8 cellular contexts compared by ENCODE assay signal in genomic region chr10:68331455-68332258, GRCh38. TPM values are rescaled to one million over a fixed set of nuclear protein-coding genes. Genes with fewer than 3 reads are reported as not detected.
DNase-seq lines count a peak whose midpoint lies in the region; ATAC-seq, FAIRE-seq and TF ChIP-seq lines count a peak whose summit lies in the region.

HNRNPH3 (plus strand) TSS chr10:68332064; CDS start chr10:68337222, 5,158 bp downstream.

- H2AFZ ChIP-seq in mammary epithelial cell (ENCODE audit: low read depth, low read length), result peak within 1 kb of the TSS; percentile 88

- H3K9me3 ChIP-seq in mammary epithelial cell (replicated peaks; ENCODE audit: insufficient read depth, low read length) (no peaks in the 10 kb centered on the region), small intestine (ENCODE audit: control insufficient read depth, low read depth) (no peaks in the 10 kb centered on the region)

- H3K4me1 ChIP-seq in mammary epithelial cell (ENCODE audit: insufficient read depth, low read length), result peaks cover 23% of the 10 kb centered on the region
- H3K4me1 ChIP-seq in small intestine (ENCODE audit: control insufficient read depth in 2 of 2, insufficient read depth in 1 of 2, low read depth in 1 of 2, low read length in 1 of 2), result peaks cover 2 to 11% of the 10 kb centered on the region in 2 donors

- dilution Hi-C loops in mammary epithelial cell (cut with HindIII; ENCODE audit: low sequenced_read_pairs), result loop anchor here (25.0 kb wide), 1 partner anchor 269 kb away; no protein-coding TSS in a partner anchor

- no peak for FAIRE-seq in small intestine (lab: Jason Lieb, UNC)

- peak within 1 kb of the TSS; percentile 98 for H3K9ac ChIP-seq in mammary epithelial cell (ENCODE audit: insufficient read depth, low read length)

- CTCF ChIA-PET in mammary epithelial cell (lab: Charles Lee; ENCODE audit: low non-redundant PET), result interaction anchor here (0.6 kb wide), 1 partner anchor 107 kb away, joined by 11 read pairs; no protein-coding TSS in a partner anchor

- TF ChIP-seq CTCF in WI38 (IDR thresholded peaks at IDR 0.05; ENCODE audit: low read depth, low read length) (no peak), mammary epithelial cell (conservative IDR thresholded peaks at IDR 0.05 in 1 of 2, IDR thresholded peaks at IDR 0.05 in 1 of 2; ENCODE audit: extremely low read depth in 1 of 2, insufficient read depth in 1 of 2, low read depth in 1 of 2, low read length in 2 of 2) (no peak)

- intact Hi-C loops in mammary epithelial cell (cut with micrococcal nuclease), result loop anchor here (2.0 kb wide), 1 partner anchor 249 kb away; no protein-coding TSS in a partner anchor

- DNase-seq in AG08396 (ENCODE audit: low spot score), result peak; percentile 97
- DNase-seq in NCI-H2227 treated with DMSO at 0.1 percent for 48 hours (lab: John Stamatoyannopoulos, UW), result peak; percentile 94
- DNase-seq in mammary epithelial cell, result peak; percentile 95
- DNase-seq in iPS-NIHi11 (ENCODE audit: low spot score), result peak; percentile 94
- DNase-seq in small intestine, result peak; percentile 98

- H3K36me3 ChIP-seq in mammary epithelial cell (ENCODE audit: insufficient read depth, low read length), result peaks cover 3% of the 10 kb centered on the region
- H3K36me3 ChIP-seq in small intestine (ENCODE audit: control insufficient read depth in 2 of 2, insufficient read depth in 2 of 2, low read length in 2 of 2), result no peaks in the 10 kb centered on the region

- H3K27ac ChIP-seq in mammary epithelial cell (ENCODE audit: insufficient read depth, low read depth, low read length), result peak within 1 kb of the TSS; percentile 94
- H3K27ac ChIP-seq in small intestine (ENCODE audit: low read depth in 1 of 2, low read length in 1 of 2), result peak within 1 kb of the TSS; percentile 93 to 98

- ATAC-seq in HG03175 (IDR thresholded peaks at IDR 0.05; ENCODE audit: unreplicated experiment), result peak; percentile 81

- no peaks in the 10 kb centered on the region for H3K27me3 ChIP-seq in mammary epithelial cell (ENCODE audit: insufficient read depth, low read length)
- no peaks in the 10 kb centered on the region for H3K27me3 ChIP-seq in small intestine (ENCODE audit: control insufficient read depth in 2 of 2, insufficient read depth in 2 of 2, low read length in 2 of 2)

- H4K20me1 ChIP-seq in mammary epithelial cell (ENCODE audit: insufficient read depth, low read length), result peaks cover 25% of the 10 kb centered on the region

- no TSS peak for BruUV-seq in mammary epithelial cell (replicated peaks; lab: Mats Ljungman, UMichigan)

- H3K4me2 ChIP-seq in mammary epithelial cell (ENCODE audit: insufficient read depth, low read depth, low read length), result peak within 1 kb of the TSS; percentile 97

- 1% methylated on average over 46 of the region's 73 CpGs for WGBS in mammary epithelial cell (ENCODE audit: low coverage, missing lambda C conversion rate)
- WGBS in small intestine, 3 donors, result 0% methylated on average over 66 to 73 of the region's 73 CpGs

- peak within 1 kb of the TSS; percentile 98 for H3K4me3 ChIP-seq in WI38 (ENCODE audit: low read depth, low read length)
- peak within 1 kb of the TSS; percentile 63 to 97 (median 69) for H3K4me3 ChIP-seq in mammary epithelial cell (replicated peaks in 1 of 3; ENCODE audit: insufficient read depth in 1 of 3, low read depth in 2 of 3, low read length in 3 of 3)
- peak within 1 kb of the TSS; percentile 81 to 100 for H3K4me3 ChIP-seq in small intestine (ENCODE audit: low read depth in 1 of 2, low read length in 2 of 2)

- in situ Hi-C loops in GM18951 (cut with MboI; ENCODE audit: low sequenced_read_pairs, unreplicated experiment) (no loop called here), mammary epithelial cell (cut with MboI; ENCODE audit: low sequenced_read_pairs in 2 of 2) (no loop called here)

- peak; percentile 99 for TF ChIP-seq POLR2A in GM18951 (IDR thresholded peaks at IDR 0.05; ENCODE audit: extremely low read depth, insufficient read depth, insufficient read length)

- H3K79me2 ChIP-seq in mammary epithelial cell (ENCODE audit: insufficient read depth, low read length), result peaks cover 57% of the 10 kb centered on the region

RNA-seq across cellular contexts. Expression of gene HNRNPH3, which starts in this region (rescaled TPM):
- 100 to 1,000 TPM in 1 of 2 donors, 10 to 100 TPM in 1; 10.0 to 122 TPM for total RNA-seq in mammary epithelial cell
- polyA plus RNA-seq in mammary epithelial cell, result 33.2 TPM
- polyA minus RNA-seq in mammary epithelial cell, result 79.6 TPM
- 100 to 1,000 TPM; 117 to 142 (median 135) TPM for polyA plus RNA-seq in small intestine

Comparison
In these comparisons a context has a peak if more than half of its experiments do, and no peak if none do; other contexts are left out.
1. Peak in every context shown above with its lines: DNase-seq, ATAC-seq, H3K4me3 ChIP-seq and H3K27ac ChIP-seq.